Comparison of ENCODE assay signal across 1 cellular context in genomic region chr19:19613456-19613855, GRCh38.
TF ChIP-seq lines count a peak whose summit lies in the region.

No MANE protein-coding gene starts in this region.

TF ChIP-seq in A549, 52 proteins besides CTCF, POLR2A, EP300 and RAD21:
- TF ChIP-seq KDM1A (IDR thresholded peaks at IDR 0.05; ENCODE audit: low read depth) = no peak
- no peak for TF ChIP-seq JUN (IDR thresholded peaks at IDR 0.05)
- no peak for TF ChIP-seq KDM5A (IDR thresholded peaks at IDR 0.05)
- no peak for TF ChIP-seq NFE2L2 (conservative IDR thresholded peaks at IDR 0.05; ENCODE audit: low read length)
- TF ChIP-seq POLR2AphosphoS2 (conservative IDR thresholded peaks at IDR 0.05; ENCODE audit: low read length) = no peak
- TF ChIP-seq RNF2 (IDR thresholded peaks at IDR 0.05; ENCODE audit: borderline replicate concordance, low read depth) = no peak
- TF ChIP-seq HEYL (CRISPR knock-in tag; IDR thresholded peaks at IDR 0.05) = no peak
- TF ChIP-seq RARB (CRISPR knock-in tag; IDR thresholded peaks at IDR 0.05) = no peak
